ENCODE assay signal across 8 cellular contexts in the genomic region with DNA sequence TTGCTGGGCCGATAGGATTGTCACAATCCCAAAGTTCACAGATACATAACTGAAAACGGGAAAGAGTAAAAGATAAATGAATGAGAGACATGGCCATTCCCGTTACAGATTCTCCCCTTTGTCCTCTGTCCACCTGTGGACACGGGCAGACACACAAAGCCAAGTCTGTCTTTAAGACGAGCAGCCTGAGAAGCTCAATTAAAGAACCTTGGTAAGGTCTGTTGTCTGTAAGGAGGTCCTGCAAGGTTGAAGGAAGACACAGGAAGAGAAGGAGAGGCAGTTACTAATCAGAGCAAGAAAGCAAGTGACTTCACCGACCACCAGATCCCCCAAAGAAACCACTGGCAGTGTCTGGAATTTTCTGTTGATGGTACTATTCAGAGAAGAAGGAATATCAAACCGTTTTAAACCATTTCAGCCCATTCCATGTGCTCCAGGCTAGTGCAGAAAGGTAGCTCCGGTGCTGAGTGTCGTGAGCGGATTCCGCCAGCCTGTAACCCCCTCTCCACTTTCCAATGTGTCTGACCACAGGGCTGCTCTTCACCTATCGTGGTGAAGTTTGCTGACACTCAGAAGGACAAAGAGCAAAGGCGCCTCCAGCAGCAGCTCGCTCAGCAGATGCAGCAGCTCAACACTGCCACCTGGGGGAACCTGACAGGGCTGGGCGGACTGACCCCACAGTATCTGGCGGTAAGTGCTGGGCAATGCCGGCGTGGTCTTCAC.
A peak's percentile ranks its signal among the peaks of the same experiment; 100 is the strongest.
DNase-seq lines count a peak whose midpoint lies in the region; ATAC-seq and TF ChIP-seq lines count a peak whose summit lies in the region.

No MANE protein-coding gene starts in this region.

- H3K4me3 ChIP-seq in CD4-positive, CD25-positive, alpha-beta regulatory T cell (ENCODE audit: low read depth, low read length) = no peak overlapping the region
- no peak overlapping the region for H3K4me3 ChIP-seq in ascending aorta

- H3K9me3 Mint-ChIP-seq in CD4-positive, CD25-positive, alpha-beta regulatory T cell = no peaks in the 10 kb centered on the region

- H3K36me3 ChIP-seq in CD4-positive, CD25-positive, alpha-beta regulatory T cell (ENCODE audit: control insufficient read depth, insufficient read depth, low read length) = peaks cover 91% of the 10 kb centered on the region
- peaks cover 12 to 23% of the 10 kb centered on the region in 2 donors for H3K36me3 ChIP-seq in ascending aorta

- H3K9me3 ChIP-seq in CD4-positive, CD25-positive, alpha-beta regulatory T cell (ENCODE audit: control insufficient read depth in 2 of 2, low read length in 2 of 2) = no peaks in the 10 kb centered on the region
- no peaks in the 10 kb centered on the region for H3K9me3 ChIP-seq in ascending aorta

- H3K27me3 Mint-ChIP-seq in CD4-positive, CD25-positive, alpha-beta regulatory T cell = no peaks in the 10 kb centered on the region

- ATAC-seq in CD4-positive, CD25-positive, alpha-beta regulatory T cell (ENCODE audit: low read depth in 2 of 2) = peak; percentile 58 to 69
- peak; percentile 68 for ATAC-seq in GM19452 (IDR thresholded peaks at IDR 0.05; ENCODE audit: unreplicated experiment)

- peak; percentile 43 to 61 (median 45) for DNase-seq in CD4-positive, CD25-positive, alpha-beta regulatory T cell
- peak; percentile 84 for DNase-seq in HT-29 (ENCODE audit: low spot score)
- DNase-seq in T-helper 22 cell (ENCODE audit: low read depth) = peak; percentile 17
- DNase-seq in ascending aorta (ENCODE audit: low spot score in 2 of 2) = peak in 1 of 2 donors; percentile 81
- DNase-seq in iPS DF 19.7 (ENCODE audit: low read depth, low spot score) = peak; percentile 70
- peak; percentile 65 to 79 (median 71) for DNase-seq in stimulated activated CD4-positive, alpha-beta T cell treated with anti-CD3 and anti-CD28 coated beads, Interleukin-12 subunit alpha, Interleukin-12 subunit beta, amount 100 ng/mL, for 48 hours (ENCODE audit: low read depth in 2 of 3, low spot score in 1 of 3)
- no peak for DNase-seq in NCI-H524 treated with DMSO at 0.1 percent for 48 hours (lab: John Stamatoyannopoulos, UW)

- peak overlapping the region in 2 of 3 donors; percentile 10 to 28 for H3K27ac Mint-ChIP-seq in CD4-positive, CD25-positive, alpha-beta regulatory T cell

- no peak overlapping the region for H3K27ac ChIP-seq in CD4-positive, CD25-positive, alpha-beta regulatory T cell (ENCODE audit: insufficient read depth, low read length, poor library complexity, severe bottlenecking)
- no peak overlapping the region for H3K27ac ChIP-seq in ascending aorta

- peaks cover 59% of the 10 kb centered on the region for H3K36me3 Mint-ChIP-seq in CD4-positive, CD25-positive, alpha-beta regulatory T cell

- no peaks in the 10 kb centered on the region for H3K27me3 ChIP-seq in CD4-positive, CD25-positive, alpha-beta regulatory T cell (ENCODE audit: control insufficient read depth, insufficient read depth, low read length)
- no peaks in the 10 kb centered on the region for H3K27me3 ChIP-seq in ascending aorta

- TF ChIP-seq CTCF in ascending aorta (IDR thresholded peaks at IDR 0.05) = peak; percentile 82 to 93 (median 90)

- intact Hi-C loops in ascending aorta (cut with DNase I) = loop anchor here (10.0 kb wide), 1 partner anchor 1665 kb away; no protein-coding TSS in a partner anchor

- peaks cover 20% of the 10 kb centered on the region for H3K4me1 ChIP-seq in CD4-positive, CD25-positive, alpha-beta regulatory T cell (ENCODE audit: control insufficient read depth, insufficient read depth, low read length, poor library complexity, severe bottlenecking)
- peaks cover 0 to 4% of the 10 kb centered on the region in 2 donors for H3K4me1 ChIP-seq in ascending aorta

- H3K4me1 Mint-ChIP-seq in CD4-positive, CD25-positive, alpha-beta regulatory T cell = peaks cover 37 to 76% (median 41%) of the 10 kb centered on the region in 4 donors

- H3K4me3 Mint-ChIP-seq in CD4-positive, CD25-positive, alpha-beta regulatory T cell = peak overlapping the region in 2 of 4 donors; percentile 2 to 64
